ENCODE assay signal across 17 cellular contexts in the genomic region with DNA sequence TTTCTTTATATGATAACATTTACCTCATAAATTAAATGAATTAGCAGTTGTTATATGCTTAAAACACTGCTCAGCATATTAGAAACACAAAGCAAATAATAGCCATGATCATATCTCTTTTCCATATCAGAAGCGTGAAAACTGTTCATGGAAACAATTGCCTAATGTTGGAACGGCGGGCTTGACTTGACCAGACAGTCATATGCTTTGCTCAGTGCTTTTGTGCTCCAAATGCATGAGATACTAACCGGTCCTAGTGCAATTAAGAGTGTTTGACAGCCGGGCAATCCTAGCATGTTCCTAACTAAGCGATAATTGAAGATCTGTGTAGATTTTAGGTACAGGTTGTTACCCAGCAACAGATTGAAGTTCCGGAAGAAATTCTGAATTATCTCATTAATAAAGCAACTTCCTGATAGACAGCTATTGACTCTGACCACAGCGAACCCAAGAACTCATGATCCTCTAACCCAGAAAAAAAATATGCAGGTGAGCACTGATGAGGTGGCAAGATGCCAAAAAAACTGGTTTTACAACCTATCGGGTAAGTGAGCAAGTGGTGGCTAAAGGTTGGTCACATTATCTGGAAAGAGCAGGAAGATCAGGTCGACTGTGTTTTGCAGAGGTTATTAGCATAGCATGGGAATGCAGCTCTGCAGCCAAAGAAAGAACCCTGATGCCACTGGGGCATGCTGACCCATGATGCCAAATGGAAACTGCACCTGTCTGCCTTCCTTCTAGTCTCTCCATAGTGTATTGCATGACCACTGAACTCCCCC. TPM values are rescaled to one million over a fixed set of nuclear protein-coding genes. Genes with fewer than 3 reads are reported as not detected.
A peak's percentile ranks its signal among the peaks of the same experiment; 100 is the strongest.
DNase-seq lines count a peak whose midpoint lies in the region; ATAC-seq, FAIRE-seq and TF ChIP-seq lines count a peak whose summit lies in the region.
"Had no signal": no experiment of that assay in that cellular context is flagged by ENCODE, and none has a peak within 500 bp of the region (broad histone marks: within the 10 kb centered on the region; RNA-seq: fewer than 3 reads in every experiment).

No MANE protein-coding gene starts in this region.

- peak; percentile 71 for DNase-seq in HPDE6-E6E7 (ENCODE audit: extremely low spot score)
- DNase-seq in NCI-H510A treated with DMSO at 0.1 percent for 48 hours (lab: John Stamatoyannopoulos, UW), result peak; percentile 93
- peak; percentile 81 for DNase-seq in epithelial cell of prostate (ENCODE audit: low read depth, low spot score)
- DNase-seq in small intestine, result peak; percentile 99
- DNase-seq in mesothelial cell of epicardium (ENCODE audit: low spot score in 2 of 2, unreplicated experiment in 2 of 2), result no peak
- DNase-seq: activated CD8-positive, alpha-beta memory T cell treated with anti-CD3 and anti-CD28 coated beads, Interleukin-2, amount 50 U/mL, for 48 hours; amniotic stem cell; C1 segment of cervical spinal cord; foreskin fibroblast; MG63; NCI-H82 had no signal

- no peaks in the 10 kb centered on the region for H3K27me3 Mint-ChIP-seq in mesothelial cell of epicardium (ENCODE audit: low read depth)

- H3K9me3 ChIP-seq in small intestine (ENCODE audit: control insufficient read depth, low read depth), result no peaks in the 10 kb centered on the region
- H3K9me3 ChIP-seq: HAP-1, MG63 had no signal

- peaks cover 32% of the 10 kb centered on the region for H3K4me1 Mint-ChIP-seq in mesothelial cell of epicardium

- WGBS in small intestine, 3 donors, result 18 to 56% (median 27%) methylated on average over 10 of the region's 10 CpGs

- no peak for TF ChIP-seq CTCF in mesothelial cell of epicardium (IDR thresholded peaks at IDR 0.05; ENCODE audit: unreplicated experiment)

- H3K4me1 ChIP-seq in small intestine (ENCODE audit: control insufficient read depth in 2 of 2, insufficient read depth in 1 of 2, low read depth in 1 of 2, low read length in 1 of 2), result no peaks in the 10 kb centered on the region
- H3K4me1 ChIP-seq: HAP-1 had no signal

- H3K27ac ChIP-seq in epithelial cell of prostate, result no peak overlapping the region
- peak overlapping the region; percentile 77 to 78 for H3K27ac ChIP-seq in small intestine (ENCODE audit: low read depth in 1 of 2, low read length in 1 of 2)
- H3K27ac ChIP-seq: HL-60 had no signal

- H3K36me3 ChIP-seq in small intestine (ENCODE audit: control insufficient read depth in 2 of 2, insufficient read depth in 2 of 2, low read length in 2 of 2), result no peaks in the 10 kb centered on the region
- H3K36me3 ChIP-seq: HAP-1, MG63 had no signal

- no peaks in the 10 kb centered on the region for H3K9me3 Mint-ChIP-seq in mesothelial cell of epicardium
- H3K9me3 Mint-ChIP-seq: nephron; stimulated activated naive CD8-positive, alpha-beta T cell treated with anti-CD3 and anti-CD28 coated beads, Interleukin-15, Interleukin-2, amounts not matched to agents 100 ng/mL and 50 ng/mL, for 24 hours had no signal

- no peak overlapping the region for H3K27ac Mint-ChIP-seq in mesothelial cell of epicardium
- H3K27ac Mint-ChIP-seq: nephron; stimulated activated naive CD8-positive, alpha-beta T cell treated with anti-CD3 and anti-CD28 coated beads, Interleukin-15, Interleukin-2, amounts not matched to agents 100 ng/mL and 50 ng/mL, for 24 hours had no signal

- no peak overlapping the region for H3K4me3 ChIP-seq in small intestine (ENCODE audit: low read depth in 1 of 2, low read length in 2 of 2)
- H3K4me3 ChIP-seq: HAP-1, MG63 had no signal

- no peaks in the 10 kb centered on the region for H3K27me3 ChIP-seq in small intestine (ENCODE audit: control insufficient read depth in 2 of 2, insufficient read depth in 2 of 2, low read length in 2 of 2)
- H3K27me3 ChIP-seq: MG63 had no signal

- ATAC-seq in GM18868 (IDR thresholded peaks at IDR 0.05; ENCODE audit: unreplicated experiment) (no peak), HG02973 (IDR thresholded peaks at IDR 0.05; ENCODE audit: unreplicated experiment) (no peak)

- no peak overlapping the region for H3K4me3 Mint-ChIP-seq in mesothelial cell of epicardium
- H3K4me3 Mint-ChIP-seq: nephron; stimulated activated naive CD8-positive, alpha-beta T cell treated with anti-CD3 and anti-CD28 coated beads, Interleukin-15, Interleukin-2, amounts not matched to agents 100 ng/mL and 50 ng/mL, for 24 hours had no signal

- FAIRE-seq in small intestine (lab: Jason Lieb, UNC), result peak; percentile 72

- no peaks in the 10 kb centered on the region for H3K36me3 Mint-ChIP-seq in mesothelial cell of epicardium

RNA-seq across cellular contexts. Expression of a gene that starts 23.7 kb away (rescaled TPM):
- polyA plus RNA-seq in small intestine, result 1 to 10 TPM in 1 of 3 donors, under 1 TPM in 2; 0.54 to 1.4 (median 0.67) TPM
- total RNA-seq in mesothelial cell of epicardium, result 5.7 to 9.6 TPM (median 9.2 TPM) in 3 replicates

Comparison
In these comparisons a context has a peak if more than half of its experiments do, and no peak if none do; other contexts are left out.
1. DNase-seq: peak in HPDE6-E6E7 (single experiment), NCI-H510A treated with DMSO at 0.1 percent for 48 hours (single experiment), epithelial cell of prostate (single experiment) and small intestine (single experiment); none in mesothelial cell of epicardium (0 of 2).